11 cellular contexts compared by ENCODE assay signal in genomic region chr9:128131346-128131745, GRCh38. TPM values are rescaled to one million over a fixed set of nuclear protein-coding genes. Genes with fewer than 3 reads are reported as not detected.
"Had no signal": no experiment of that assay in that cellular context is flagged by ENCODE, and none has a peak within 500 bp of the region (broad histone marks: within the 10 kb centered on the region; RNA-seq: fewer than 3 reads in every experiment).

No MANE protein-coding gene starts in this region.

RNA-seq across cellular contexts. Expression of gene LCN2, which starts 17.9 kb away (rescaled TPM):
- total RNA-seq: activated CD4-positive, alpha-beta T cell treated with anti-CD3 and anti-CD28 coated beads for 36 hours; activated CD4-positive, alpha-beta T cell treated with anti-CD3 and anti-CD28 coated beads, Interleukin-2, amount 10 ng/mL, durations not matched to agents 7 days and 5 days; activated CD8-positive, alpha-beta T cell treated with anti-CD3 and anti-CD28 coated beads, Interleukin-2, amount 10 ng/mL, durations not matched to agents 7 days and 5 days; activated naive CD8-positive, alpha-beta T cell treated with anti-CD3 and anti-CD28 coated beads, Interleukin-2, amount 10 ng/mL, durations not matched to agents 7 days and 5 days; activated T-helper 2 cell treated with anti-CD3 and anti-CD28 coated beads, Interferon-gamma antibody, Interleukin-2, Interleukin-4, amounts not matched to agents 10 μg/mL and 5 μg/mL and 100 μg/mL, durations not matched to agents 14 hours and 24 hours and 36 hours; ascending aorta; LHCN-M2; NCI-H460; RPMI7951; SJSA1 had no signal
- polyA plus RNA-seq: SK-N-SH had no signal
